In the genomic region with DNA sequence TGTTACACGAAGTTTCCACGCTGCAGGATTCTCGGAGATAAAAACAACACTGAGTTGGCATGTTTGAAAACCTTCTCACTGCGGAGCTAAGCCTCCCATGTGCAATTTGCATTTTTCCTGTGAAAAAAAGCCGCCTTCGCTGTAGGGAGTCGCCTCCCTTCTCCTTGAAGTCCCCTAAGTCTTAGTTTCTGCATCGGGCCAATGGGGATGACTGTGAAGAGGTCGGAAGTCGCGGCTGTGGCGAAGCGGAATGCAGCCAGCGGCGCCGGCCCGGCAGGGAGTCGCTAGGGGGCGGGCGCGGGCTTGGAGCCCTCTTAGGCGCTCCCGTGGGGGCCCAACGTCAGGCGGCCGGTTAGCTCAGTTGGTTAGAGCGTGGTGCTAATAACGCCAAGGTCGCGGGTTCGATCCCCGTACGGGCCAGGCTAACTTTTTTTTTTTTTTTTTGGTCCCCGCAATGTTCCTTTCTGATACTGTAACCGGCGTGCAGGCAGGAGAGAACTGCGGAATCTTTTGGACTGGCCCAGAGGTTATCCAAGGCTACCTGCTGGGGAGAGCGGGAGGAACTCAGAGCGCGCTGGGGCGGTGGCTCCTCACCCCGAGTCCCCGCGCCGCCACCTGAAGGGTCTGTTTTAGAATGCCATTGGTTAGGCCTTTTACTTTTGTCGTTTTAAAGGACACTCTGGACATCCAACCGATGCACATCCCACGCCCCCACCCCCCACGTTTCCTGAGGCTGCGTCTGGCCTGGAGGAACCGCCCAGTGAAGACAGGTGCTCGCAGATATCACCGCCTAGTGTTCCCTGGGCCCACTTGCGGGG, we compare ENCODE assay signal across 1 cellular context.
TF ChIP-seq lines count a peak whose summit lies in the region.

No MANE protein-coding gene starts in this region.

TF ChIP-seq in GM12878, 131 proteins besides CTCF, POLR2A, EP300 and RAD21 (continued from another document and continues in another):
- no peak for TF ChIP-seq PAX5 (IDR thresholded peaks at IDR 0.05; ENCODE audit: borderline replicate concordance, low read depth, low read length)
- TF ChIP-seq SMARCA5 (IDR thresholded peaks at IDR 0.05), result peak; percentile 98
- peak; percentile 96 for TF ChIP-seq NBN (IDR thresholded peaks at IDR 0.05)
- TF ChIP-seq BMI1 (IDR thresholded peaks at IDR 0.05; ENCODE audit: borderline replicate concordance), result no peak
- TF ChIP-seq GATAD2B (conservative IDR thresholded peaks at IDR 0.05; ENCODE audit: low read depth), result no peak; the same call in 1 of the 2 replicates
- TF ChIP-seq, protein P1, sequence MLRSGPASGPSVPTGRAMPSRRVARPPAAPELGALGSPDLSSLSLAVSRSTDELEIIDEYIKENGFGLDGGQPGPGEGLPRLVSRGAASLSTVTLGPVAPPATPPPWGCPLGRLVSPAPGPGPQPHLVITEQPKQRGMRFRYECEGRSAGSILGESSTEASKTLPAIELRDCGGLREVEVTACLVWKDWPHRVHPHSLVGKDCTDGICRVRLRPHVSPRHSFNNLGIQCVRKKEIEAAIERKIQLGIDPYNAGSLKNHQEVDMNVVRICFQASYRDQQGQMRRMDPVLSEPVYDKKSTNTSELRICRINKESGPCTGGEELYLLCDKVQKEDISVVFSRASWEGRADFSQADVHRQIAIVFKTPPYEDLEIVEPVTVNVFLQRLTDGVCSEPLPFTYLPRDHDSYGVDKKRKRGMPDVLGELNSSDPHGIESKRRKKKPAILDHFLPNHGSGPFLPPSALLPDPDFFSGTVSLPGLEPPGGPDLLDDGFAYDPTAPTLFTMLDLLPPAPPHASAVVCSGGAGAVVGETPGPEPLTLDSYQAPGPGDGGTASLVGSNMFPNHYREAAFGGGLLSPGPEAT (IDR thresholded peaks at IDR 0.05; ENCODE audit: low read depth), result peak; percentile 44; the same call in 1 of the 2 replicates
- TF ChIP-seq CEBPB (IDR thresholded peaks at IDR 0.05; ENCODE audit: borderline replicate concordance in 1 of 2, low read depth in 2 of 2, low read length in 2 of 2), result no peak
- no peak for TF ChIP-seq SMAD1 (IDR thresholded peaks at IDR 0.05; ENCODE audit: low read depth, partially characterized antibody)
- TF ChIP-seq, protein P2, sequence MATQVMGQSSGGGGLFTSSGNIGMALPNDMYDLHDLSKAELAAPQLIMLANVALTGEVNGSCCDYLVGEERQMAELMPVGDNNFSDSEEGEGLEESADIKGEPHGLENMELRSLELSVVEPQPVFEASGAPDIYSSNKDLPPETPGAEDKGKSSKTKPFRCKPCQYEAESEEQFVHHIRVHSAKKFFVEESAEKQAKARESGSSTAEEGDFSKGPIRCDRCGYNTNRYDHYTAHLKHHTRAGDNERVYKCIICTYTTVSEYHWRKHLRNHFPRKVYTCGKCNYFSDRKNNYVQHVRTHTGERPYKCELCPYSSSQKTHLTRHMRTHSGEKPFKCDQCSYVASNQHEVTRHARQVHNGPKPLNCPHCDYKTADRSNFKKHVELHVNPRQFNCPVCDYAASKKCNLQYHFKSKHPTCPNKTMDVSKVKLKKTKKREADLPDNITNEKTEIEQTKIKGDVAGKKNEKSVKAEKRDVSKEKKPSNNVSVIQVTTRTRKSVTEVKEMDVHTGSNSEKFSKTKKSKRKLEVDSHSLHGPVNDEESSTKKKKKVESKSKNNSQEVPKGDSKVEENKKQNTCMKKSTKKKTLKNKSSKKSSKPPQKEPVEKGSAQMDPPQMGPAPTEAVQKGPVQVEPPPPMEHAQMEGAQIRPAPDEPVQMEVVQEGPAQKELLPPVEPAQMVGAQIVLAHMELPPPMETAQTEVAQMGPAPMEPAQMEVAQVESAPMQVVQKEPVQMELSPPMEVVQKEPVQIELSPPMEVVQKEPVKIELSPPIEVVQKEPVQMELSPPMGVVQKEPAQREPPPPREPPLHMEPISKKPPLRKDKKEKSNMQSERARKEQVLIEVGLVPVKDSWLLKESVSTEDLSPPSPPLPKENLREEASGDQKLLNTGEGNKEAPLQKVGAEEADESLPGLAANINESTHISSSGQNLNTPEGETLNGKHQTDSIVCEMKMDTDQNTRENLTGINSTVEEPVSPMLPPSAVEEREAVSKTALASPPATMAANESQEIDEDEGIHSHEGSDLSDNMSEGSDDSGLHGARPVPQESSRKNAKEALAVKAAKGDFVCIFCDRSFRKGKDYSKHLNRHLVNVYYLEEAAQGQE (IDR thresholded peaks at IDR 0.05; ENCODE audit: low read depth, low read length), result no peak
- peak; percentile 98 for TF ChIP-seq TARDBP (IDR thresholded peaks at IDR 0.05; ENCODE audit: borderline replicate concordance)
- TF ChIP-seq, protein P3, sequence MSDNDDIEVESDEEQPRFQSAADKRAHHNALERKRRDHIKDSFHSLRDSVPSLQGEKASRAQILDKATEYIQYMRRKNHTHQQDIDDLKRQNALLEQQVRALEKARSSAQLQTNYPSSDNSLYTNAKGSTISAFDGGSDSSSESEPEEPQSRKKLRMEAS (IDR thresholded peaks at IDR 0.05; ENCODE audit: low read depth, low read length), result no peak
- TF ChIP-seq FOS (IDR thresholded peaks at IDR 0.05; ENCODE audit: borderline replicate concordance, extremely low read depth, insufficient read length), result no peak
- peak; percentile 65; the same call in 1 of the 2 replicates for TF ChIP-seq MXI1 (IDR thresholded peaks at IDR 0.05; ENCODE audit: low read depth, low read length)
- peak; percentile 72 for TF ChIP-seq CREB1 (IDR thresholded peaks at IDR 0.05; ENCODE audit: low read depth)
- no peak for TF ChIP-seq E4F1 (IDR thresholded peaks at IDR 0.05; ENCODE audit: borderline replicate concordance, partially characterized antibody)
- no peak for TF ChIP-seq HDAC2 (IDR thresholded peaks at IDR 0.05)
- peak; percentile 24; the same call in 1 of the 2 replicates for TF ChIP-seq IRF4 (IDR thresholded peaks at IDR 0.05; ENCODE audit: low read depth, low read length)
- no peak for TF ChIP-seq CHD4 (IDR thresholded peaks at IDR 0.05)
- TF ChIP-seq MLLT1 (IDR thresholded peaks at IDR 0.05), result peak; percentile 63
- TF ChIP-seq ZNF622 (IDR thresholded peaks at IDR 0.05), result no peak
- TF ChIP-seq RELA (IDR thresholded peaks at IDR 0.05; ENCODE audit: borderline replicate concordance, partially characterized antibody), result peak; percentile 77
- TF ChIP-seq, protein P4, sequence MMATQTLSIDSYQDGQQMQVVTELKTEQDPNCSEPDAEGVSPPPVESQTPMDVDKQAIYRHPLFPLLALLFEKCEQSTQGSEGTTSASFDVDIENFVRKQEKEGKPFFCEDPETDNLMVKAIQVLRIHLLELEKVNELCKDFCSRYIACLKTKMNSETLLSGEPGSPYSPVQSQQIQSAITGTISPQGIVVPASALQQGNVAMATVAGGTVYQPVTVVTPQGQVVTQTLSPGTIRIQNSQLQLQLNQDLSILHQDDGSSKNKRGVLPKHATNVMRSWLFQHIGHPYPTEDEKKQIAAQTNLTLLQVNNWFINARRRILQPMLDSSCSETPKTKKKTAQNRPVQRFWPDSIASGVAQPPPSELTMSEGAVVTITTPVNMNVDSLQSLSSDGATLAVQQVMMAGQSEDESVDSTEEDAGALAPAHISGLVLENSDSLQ (IDR thresholded peaks at IDR 0.05), result peak; percentile 92
- TF ChIP-seq IKZF2 (IDR thresholded peaks at IDR 0.05), result peak; percentile 13 to 41; a peak in 2 of 4 replicates
- no peak for TF ChIP-seq BCL11A (IDR thresholded peaks at IDR 0.05; ENCODE audit: low read depth, low read length)
- peak; percentile 85 for TF ChIP-seq ESRRA (IDR thresholded peaks at IDR 0.05; ENCODE audit: low read length)
- TF ChIP-seq TCF7 (IDR thresholded peaks at IDR 0.05; ENCODE audit: borderline replicate concordance), result peak; percentile 61
- TF ChIP-seq RCOR1 (conservative IDR thresholded peaks at IDR 0.05; ENCODE audit: low read depth, low read length), result 0 out of 2 replicates have a peak, but pooled peaks have one; percentile 74
- TF ChIP-seq YY1 (IDR thresholded peaks at IDR 0.05; ENCODE audit: low read depth, low read length), result peak; percentile 82
- TF ChIP-seq TAF1 (IDR thresholded peaks at IDR 0.05; ENCODE audit: borderline replicate concordance, low read depth, low read length), result no peak
- TF ChIP-seq NR2C2 (IDR thresholded peaks at IDR 0.05; ENCODE audit: borderline replicate concordance, control insufficient read depth, insufficient read length, low read depth), result no peak
- TF ChIP-seq E2F8 (IDR thresholded peaks at IDR 0.05; ENCODE audit: low read depth, partially characterized antibody), result no peak
- peak; percentile 83 for TF ChIP-seq ZNF207 (IDR thresholded peaks at IDR 0.05; ENCODE audit: borderline replicate concordance)
- TF ChIP-seq, protein P5, sequence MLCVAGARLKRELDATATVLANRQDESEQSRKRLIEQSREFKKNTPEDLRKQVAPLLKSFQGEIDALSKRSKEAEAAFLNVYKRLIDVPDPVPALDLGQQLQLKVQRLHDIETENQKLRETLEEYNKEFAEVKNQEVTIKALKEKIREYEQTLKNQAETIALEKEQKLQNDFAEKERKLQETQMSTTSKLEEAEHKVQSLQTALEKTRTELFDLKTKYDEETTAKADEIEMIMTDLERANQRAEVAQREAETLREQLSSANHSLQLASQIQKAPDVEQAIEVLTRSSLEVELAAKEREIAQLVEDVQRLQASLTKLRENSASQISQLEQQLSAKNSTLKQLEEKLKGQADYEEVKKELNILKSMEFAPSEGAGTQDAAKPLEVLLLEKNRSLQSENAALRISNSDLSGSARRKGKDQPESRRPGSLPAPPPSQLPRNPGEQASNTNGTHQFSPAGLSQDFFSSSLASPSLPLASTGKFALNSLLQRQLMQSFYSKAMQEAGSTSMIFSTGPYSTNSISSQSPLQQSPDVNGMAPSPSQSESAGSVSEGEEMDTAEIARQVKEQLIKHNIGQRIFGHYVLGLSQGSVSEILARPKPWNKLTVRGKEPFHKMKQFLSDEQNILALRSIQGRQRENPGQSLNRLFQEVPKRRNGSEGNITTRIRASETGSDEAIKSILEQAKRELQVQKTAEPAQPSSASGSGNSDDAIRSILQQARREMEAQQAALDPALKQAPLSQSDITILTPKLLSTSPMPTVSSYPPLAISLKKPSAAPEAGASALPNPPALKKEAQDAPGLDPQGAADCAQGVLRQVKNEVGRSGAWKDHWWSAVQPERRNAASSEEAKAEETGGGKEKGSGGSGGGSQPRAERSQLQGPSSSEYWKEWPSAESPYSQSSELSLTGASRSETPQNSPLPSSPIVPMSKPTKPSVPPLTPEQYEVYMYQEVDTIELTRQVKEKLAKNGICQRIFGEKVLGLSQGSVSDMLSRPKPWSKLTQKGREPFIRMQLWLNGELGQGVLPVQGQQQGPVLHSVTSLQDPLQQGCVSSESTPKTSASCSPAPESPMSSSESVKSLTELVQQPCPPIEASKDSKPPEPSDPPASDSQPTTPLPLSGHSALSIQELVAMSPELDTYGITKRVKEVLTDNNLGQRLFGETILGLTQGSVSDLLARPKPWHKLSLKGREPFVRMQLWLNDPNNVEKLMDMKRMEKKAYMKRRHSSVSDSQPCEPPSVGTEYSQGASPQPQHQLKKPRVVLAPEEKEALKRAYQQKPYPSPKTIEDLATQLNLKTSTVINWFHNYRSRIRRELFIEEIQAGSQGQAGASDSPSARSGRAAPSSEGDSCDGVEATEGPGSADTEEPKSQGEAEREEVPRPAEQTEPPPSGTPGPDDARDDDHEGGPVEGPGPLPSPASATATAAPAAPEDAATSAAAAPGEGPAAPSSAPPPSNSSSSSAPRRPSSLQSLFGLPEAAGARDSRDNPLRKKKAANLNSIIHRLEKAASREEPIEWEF (IDR thresholded peaks at IDR 0.05; ENCODE audit: insufficient replicate concordance, low read depth, low read length), result no peak
- 0 out of 2 replicates have a peak, but pooled peaks have one; percentile 29 for TF ChIP-seq BRCA1 (IDR thresholded peaks at IDR 0.05; ENCODE audit: low read depth, low read length)
- no peak for TF ChIP-seq MTA2 (IDR thresholded peaks at IDR 0.05; ENCODE audit: low read depth)
- TF ChIP-seq ZNF217 (IDR thresholded peaks at IDR 0.05), result 0 out of 2 replicates have a peak, but pooled peaks have one; percentile 31
- no peak for TF ChIP-seq POLR2AphosphoS2 (IDR thresholded peaks at IDR 0.05; ENCODE audit: low read depth, low read length)
- TF ChIP-seq FOXK2 (IDR thresholded peaks at IDR 0.05), result no peak
- TF ChIP-seq KLF5 (IDR thresholded peaks at IDR 0.05; ENCODE audit: partially characterized antibody), result peak; percentile 76
